8 cellular contexts compared by ENCODE assay signal in genomic region chr2:144509001-144509545, GRCh38. TPM values are rescaled to one million over a fixed set of nuclear protein-coding genes. Genes with fewer than 3 reads are reported as not detected.
DNase-seq lines count a peak whose midpoint lies in the region; ATAC-seq and TF ChIP-seq lines count a peak whose summit lies in the region.
"Had no signal": no experiment of that assay in that cellular context is flagged by ENCODE, and none has a peak within 500 bp of the region (broad histone marks: within the 10 kb centered on the region; RNA-seq: fewer than 3 reads in every experiment).

No MANE protein-coding gene starts in this region.

- no peak for TF ChIP-seq CTCF in adrenal gland (IDR thresholded peaks at IDR 0.05)
- TF ChIP-seq CTCF in body of pancreas (IDR thresholded peaks at IDR 0.05): no peak

- peak overlapping the region; percentile 87; the same call in 1 of the 2 replicates for H3K27ac ChIP-seq in HUES64 (ENCODE audit: low read depth, low read length)
- peak overlapping the region; percentile 39 to 100 (median 83) for H3K27ac ChIP-seq in adrenal gland
- peak overlapping the region; percentile 97 for H3K27ac ChIP-seq in layer of hippocampus (ENCODE audit: low read depth, low read length)
- H3K27ac ChIP-seq in body of pancreas: peak overlapping the region in 2 of 4 donors; percentile 2 to 44

- H3K9ac ChIP-seq in HUES64 (ENCODE audit: low read depth, low read length): peak overlapping the region; percentile 10; the same call in 1 of the 2 replicates

- no peak overlapping the region for H3K27ac Mint-ChIP-seq in stimulated activated effector memory CD8-positive, alpha-beta T cell treated with anti-CD3 and anti-CD28 coated beads, Interleukin-12 subunit alpha, Interleukin-12 subunit beta, amount 100 ng/mL, for 72 hours
- H3K27ac Mint-ChIP-seq: activated CD4-positive, alpha-beta T cell treated with anti-CD3 and anti-CD28 coated beads, Interleukin-2, amount 10 ng/mL, durations not matched to agents 7 days and 5 days had no signal

- H3K4me3 ChIP-seq in HUES64 (ENCODE audit: low read length) (0 out of 2 replicates have a peak overlapping the region, but pooled peaks have one; percentile 10), adrenal gland (peak overlapping the region in 1 of 4 donors; percentile 1), body of pancreas (no peak overlapping the region)

- WGBS in HUES64: 42% methylated on average over 7 of the region's 7 CpGs
- 59 to 75% (median 68%) methylated on average over 7 of the region's 7 CpGs for WGBS in adrenal gland, 4 donors
- 61 to 64% methylated on average over 7 of the region's 7 CpGs for WGBS in body of pancreas, 2 donors

- H3K27me3 ChIP-seq in HUES64 (ENCODE audit: insufficient read depth, low read length) (peaks cover 57% of the 10 kb centered on the region), adrenal gland (no peaks in the 10 kb centered on the region), layer of hippocampus (ENCODE audit: control insufficient read depth, insufficient read depth, low read length) (no peaks in the 10 kb centered on the region), body of pancreas (no peaks in the 10 kb centered on the region)

- H3K4me1 ChIP-seq in HUES64 (ENCODE audit: insufficient read depth, low read length): peaks cover 91% of the 10 kb centered on the region
- H3K4me1 ChIP-seq in adrenal gland (replicated peaks in 1 of 2): peaks cover 80 to 83% of the 10 kb centered on the region in 2 donors
- H3K4me1 ChIP-seq in body of pancreas: peaks cover 3% of the 10 kb centered on the region

- no peak for ATAC-seq in stimulated activated effector memory CD8-positive, alpha-beta T cell treated with anti-CD3 and anti-CD28 coated beads, Interleukin-12 subunit alpha, Interleukin-12 subunit beta, amount 100 ng/mL, for 72 hours
- no peak for ATAC-seq in GM21529 (IDR thresholded peaks at IDR 0.05; ENCODE audit: unreplicated experiment)
- ATAC-seq in HG03159 (IDR thresholded peaks at IDR 0.05; ENCODE audit: unreplicated experiment): no peak
- ATAC-seq in body of pancreas: no peak

- TF ChIP-seq POLR2A in adrenal gland (IDR thresholded peaks at IDR 0.05) (no peak), body of pancreas (IDR thresholded peaks at IDR 0.05) (no peak)

- no peaks in the 10 kb centered on the region for H3K9me3 Mint-ChIP-seq in stimulated activated effector memory CD8-positive, alpha-beta T cell treated with anti-CD3 and anti-CD28 coated beads, Interleukin-12 subunit alpha, Interleukin-12 subunit beta, amount 100 ng/mL, for 72 hours
- H3K9me3 Mint-ChIP-seq: activated CD4-positive, alpha-beta T cell treated with anti-CD3 and anti-CD28 coated beads, Interleukin-2, amount 10 ng/mL, durations not matched to agents 7 days and 5 days had no signal

- H3K36me3 ChIP-seq in HUES64 (ENCODE audit: insufficient read depth, low read length) (no peaks in the 10 kb centered on the region), adrenal gland (replicated peaks in 1 of 2) (no peaks in the 10 kb centered on the region), body of pancreas (replicated peaks in 1 of 2; ENCODE audit: insufficient read depth in 1 of 2, low read depth in 2 of 2) (no peaks in the 10 kb centered on the region)

- H3K36me3 Mint-ChIP-seq in stimulated activated effector memory CD8-positive, alpha-beta T cell treated with anti-CD3 and anti-CD28 coated beads, Interleukin-12 subunit alpha, Interleukin-12 subunit beta, amount 100 ng/mL, for 72 hours: peaks cover 89% of the 10 kb centered on the region

- DNase-seq in adrenal gland (no peak), body of pancreas (no peak)
- DNase-seq in stimulated activated effector memory CD8-positive, alpha-beta T cell treated with anti-CD3 and anti-CD28 coated beads, Interleukin-12 subunit alpha, Interleukin-12 subunit beta, amount 100 ng/mL, for 72 hours (ENCODE audit: low spot score in 2 of 2): no peak
- DNase-seq: activated CD4-positive, alpha-beta T cell treated with anti-CD3 and anti-CD28 coated beads, Interleukin-2, amount 10 ng/mL, durations not matched to agents 7 days and 5 days had no signal

- H3K9me3 ChIP-seq in HUES64 (ENCODE audit: insufficient read depth, low read depth, low read length): no peaks in the 10 kb centered on the region
- no peaks in the 10 kb centered on the region for H3K9me3 ChIP-seq in adrenal gland (replicated peaks in 1 of 3)
- H3K9me3 ChIP-seq in body of pancreas: no peaks in the 10 kb centered on the region

- peaks cover 91% of the 10 kb centered on the region for H3K4me1 Mint-ChIP-seq in stimulated activated effector memory CD8-positive, alpha-beta T cell treated with anti-CD3 and anti-CD28 coated beads, Interleukin-12 subunit alpha, Interleukin-12 subunit beta, amount 100 ng/mL, for 72 hours

- H3K4me3 Mint-ChIP-seq in stimulated activated effector memory CD8-positive, alpha-beta T cell treated with anti-CD3 and anti-CD28 coated beads, Interleukin-12 subunit alpha, Interleukin-12 subunit beta, amount 100 ng/mL, for 72 hours: peak overlapping the region; percentile 57
- H3K4me3 Mint-ChIP-seq: activated CD4-positive, alpha-beta T cell treated with anti-CD3 and anti-CD28 coated beads, Interleukin-2, amount 10 ng/mL, durations not matched to agents 7 days and 5 days had no signal

- intact Hi-C loops in adrenal gland (cut with DNase I) (no loop called here), body of pancreas (cut with DNase I) (no loop called here)

RNA-seq across cellular contexts. Expression of gene ZEB2, which starts 10.8 kb away (rescaled TPM):
- 16.7 TPM for polyA plus RNA-seq in HUES64 (2013, experiment 1 of 2)
- 24.0 TPM for polyA plus RNA-seq in HUES64 (2013, experiment 2 of 2)
- total RNA-seq in adrenal gland: 100 to 1,000 TPM in 7 of 8 donors, 10 to 100 TPM in 1; 91.0 to 226 (median 165) TPM
- polyA plus RNA-seq in adrenal gland: 10 to 100 TPM; 29.0 to 95.8 (median 54.3) TPM
- total RNA-seq in body of pancreas: 10 to 100 TPM; 18.5 to 24.6 TPM
